Comparison of ENCODE assay signal across 22 cellular contexts in genomic region chr10:5970527-5970926, GRCh38. TPM values are rescaled to one million over a fixed set of nuclear protein-coding genes. Genes with fewer than 3 reads are reported as not detected.
DNase-seq lines count a peak whose midpoint lies in the region; ATAC-seq, FAIRE-seq and TF ChIP-seq lines count a peak whose summit lies in the region.
"Had no signal": no experiment of that assay in that cellular context is flagged by ENCODE, and none has a peak within 500 bp of the region (broad histone marks: within the 10 kb centered on the region; RNA-seq: fewer than 3 reads in every experiment).

No MANE protein-coding gene starts in this region.

- intact Hi-C loops in Calu3 (cut with micrococcal nuclease; ENCODE audit: unreplicated experiment) (loop anchor here (2.0 to 10.0 kb wide), 3 partner anchors 20 to 434 kb away; no protein-coding TSS in a partner anchor), endothelial cell of umbilical vein (cut with micrococcal nuclease) (loop anchor here (2.0 to 10.0 kb wide), 4 partner anchors 114 to 754 kb away; partner anchors contain the start of genes GDI2 and RBM17), psoas muscle (cut with DNase I) (loop anchor here in 1 of 2 donors (10.0 kb wide), 1 partner anchor 156 kb away; the partner anchor contains the start of gene GDI2)
- intact Hi-C loops in CD8-positive, alpha-beta T cell (cut with DNase I, micrococcal nuclease), result loop anchor here (10.0 kb wide), 3 partner anchors 46 to 286 kb away; partner anchors contain the start of genes GDI2 (in 1 of the 2) and TASOR2 (in 1 of the 2)

- H3K4me3 ChIP-seq in endothelial cell of umbilical vein (replicated peaks in 1 of 3; ENCODE audit: insufficient read depth in 1 of 3, low read depth in 1 of 3, low read length in 3 of 3) (no peak overlapping the region), psoas muscle (no peak overlapping the region)
- no peak overlapping the region for H3K4me3 ChIP-seq in CD8-positive, alpha-beta T cell (ENCODE audit: low read depth, low read length)
- H3K4me3 ChIP-seq: GM23248 had no signal

- DNase-seq in T-helper 2 cell treated with Interferon-gamma antibody and Interleukin-4, amounts not matched to agents 5 μg/mL and 100 μg/mL, for 36 hours (ENCODE audit: low spot score), result no peak
- no peak for DNase-seq in T-helper 2 cell
- no peak for DNase-seq in Calu3
- no peak for DNase-seq in endothelial cell of umbilical vein (ENCODE audit: low read depth, low spot score)
- no peak for DNase-seq in psoas muscle
- DNase-seq in RCC 7860 (ENCODE audit: low spot score), result no peak
- no peak for DNase-seq in CD8-positive, alpha-beta T cell
- no peak for DNase-seq in activated gamma-delta T cell (lab: John Stamatoyannopoulos, UW)
- DNase-seq: activated T-cell treated with anti-CD3 and anti-CD28 coated beads, Interleukin-2, amount 50 U/mL, for 4 hours; AML-193; endodermal cell; hypothalamus; kidney; midbrain; NCI-H1930; NK-92 treated with Interleukin-12 subunit alpha and Interleukin-12 subunit beta, amount 100 ng/mL, for 24 hours had no signal

- H2AFZ ChIP-seq in endothelial cell of umbilical vein (ENCODE audit: low read depth, low read length), result no peak overlapping the region

- TF ChIP-seq CTCF in Calu3 (IDR thresholded peaks at IDR 0.05; ENCODE audit: unreplicated experiment) (no peak), endothelial cell of umbilical vein (IDR thresholded peaks at IDR 0.05; ENCODE audit: extremely low read depth in 1 of 2, insufficient read depth in 1 of 2, low read depth in 1 of 2, low read length in 2 of 2) (no peak), psoas muscle (IDR thresholded peaks at IDR 0.05) (no peak)
- no peak for TF ChIP-seq CTCF in CD8-positive, alpha-beta T cell (IDR thresholded peaks at IDR 0.05)

- BruUV-seq in Calu3 (replicated peaks; lab: Mats Ljungman, UMichigan) (no TSS peak), endothelial cell of umbilical vein (replicated peaks; lab: Mats Ljungman, UMichigan) (no TSS peak)

- no peaks in the 10 kb centered on the region for H3K9me3 Mint-ChIP-seq in T-helper 2 cell treated with Interferon-gamma antibody and Interleukin-4, amounts not matched to agents 5 μg/mL and 100 μg/mL, for 36 hours
- H3K9me3 Mint-ChIP-seq in Calu3 (ENCODE audit: low read depth, unreplicated experiment), result no peaks in the 10 kb centered on the region
- no peaks in the 10 kb centered on the region for H3K9me3 Mint-ChIP-seq in CD8-positive, alpha-beta T cell
- H3K9me3 Mint-ChIP-seq: activated T-cell treated with anti-CD3 and anti-CD28 coated beads, Interleukin-2, amount 50 U/mL, for 4 hours; endodermal cell; stimulated activated naive CD8-positive, alpha-beta T cell treated with anti-CD3 and anti-CD28 coated beads, Interleukin-15, Interleukin-2, amounts not matched to agents 100 ng/mL and 50 ng/mL, for 24 hours had no signal

- no peak for TF ChIP-seq POLR2A in endothelial cell of umbilical vein (IDR thresholded peaks at IDR 0.05; ENCODE audit: low read depth, low read length)

- peaks cover 38% of the 10 kb centered on the region for H3K79me2 ChIP-seq in endothelial cell of umbilical vein (ENCODE audit: control insufficient read depth, insufficient read depth, low read length)

- ATAC-seq in psoas muscle, result no peak
- no peak for ATAC-seq in CD8-positive, alpha-beta T cell
- ATAC-seq: sciatic nerve had no signal

- no peaks in the 10 kb centered on the region for H4K20me1 ChIP-seq in endothelial cell of umbilical vein (replicated peaks; ENCODE audit: control insufficient read depth, extremely low read depth, insufficient read depth, low read length)

- no peaks in the 10 kb centered on the region for H3K9me1 ChIP-seq in endothelial cell of umbilical vein (replicated peaks; ENCODE audit: control insufficient read depth, extremely low read depth, insufficient read depth, low read length)

- CTCF ChIA-PET in Calu3 (lab: Charles Lee), result no interaction called here
- CTCF ChIA-PET in endothelial cell of umbilical vein (lab: Charles Lee), result interaction anchor here (1.3 to 2.4 kb wide), 5 partner anchors 10 to 119 kb away, joined by 4 to 10 read pairs (median 5); partner anchors contain the start of gene RBM17
- CTCF ChIA-PET in CD8-positive, alpha-beta T cell (lab: Charles Lee), result interaction anchor here (0.5 to 1.5 kb wide), 3 partner anchors 81 to 116 kb away, joined by 3 read pairs; no protein-coding TSS in a partner anchor

- H3K36me3 ChIP-seq in endothelial cell of umbilical vein (ENCODE audit: control insufficient read depth in 2 of 2, extremely low read depth in 1 of 2, insufficient read depth in 2 of 2, low read length in 2 of 2) (peaks cover 0 to 2% of the 10 kb centered on the region in 2 experiments), psoas muscle (ENCODE audit: insufficient read depth in 1 of 2, low read depth in 1 of 2) (peaks cover 0 to 7% of the 10 kb centered on the region in 2 donors)
- H3K36me3 ChIP-seq in CD8-positive, alpha-beta T cell (ENCODE audit: insufficient read depth, low read length), result no peaks in the 10 kb centered on the region

- peak overlapping the region; percentile 22 for H3K9ac ChIP-seq in endothelial cell of umbilical vein (replicated peaks; ENCODE audit: extremely low read depth, insufficient read depth, low read length)
- H3K9ac ChIP-seq: GM23248 had no signal

- no peak for FAIRE-seq in endothelial cell of umbilical vein (lab: Jason Lieb, UNC)
- FAIRE-seq in RCC 7860 (lab: Jason Lieb, UNC), result no peak
- FAIRE-seq: kidney, TTC549 had no signal

- no peaks in the 10 kb centered on the region for H3K27me3 Mint-ChIP-seq in T-helper 2 cell treated with Interferon-gamma antibody and Interleukin-4, amounts not matched to agents 5 μg/mL and 100 μg/mL, for 36 hours (ENCODE audit: low read depth)
- H3K27me3 Mint-ChIP-seq in Calu3 (ENCODE audit: unreplicated experiment), result no peaks in the 10 kb centered on the region
- no peaks in the 10 kb centered on the region for H3K27me3 Mint-ChIP-seq in CD8-positive, alpha-beta T cell (ENCODE audit: low read depth)
- H3K27me3 Mint-ChIP-seq: activated naive CD8-positive, alpha-beta T cell; stimulated activated naive CD8-positive, alpha-beta T cell treated with anti-CD3 and anti-CD28 coated beads, Interleukin-15, Interleukin-2, amounts not matched to agents 100 ng/mL and 50 ng/mL, for 24 hours had no signal

- POLR2A ChIA-PET in endothelial cell of umbilical vein (lab: Charles Lee), result interaction anchor here (1.0 kb wide), 1 partner anchor 232 kb away, joined by 3 read pairs; the partner anchor contains the start of gene PFKFB3
- POLR2A ChIA-PET in CD8-positive, alpha-beta T cell (lab: Charles Lee), result no interaction called here

- H3K4me1 ChIP-seq in endothelial cell of umbilical vein (ENCODE audit: control insufficient read depth, extremely low read depth, insufficient read depth, low read length) (peaks cover 31% of the 10 kb centered on the region), psoas muscle (peaks cover 5% of the 10 kb centered on the region)
- peaks cover 1% of the 10 kb centered on the region for H3K4me1 ChIP-seq in CD8-positive, alpha-beta T cell (ENCODE audit: insufficient read depth, low read length)

- H3K36me3 Mint-ChIP-seq in T-helper 2 cell treated with Interferon-gamma antibody and Interleukin-4, amounts not matched to agents 5 μg/mL and 100 μg/mL, for 36 hours (ENCODE audit: low read depth), result peaks cover 18% of the 10 kb centered on the region
- H3K36me3 Mint-ChIP-seq in Calu3 (ENCODE audit: insufficient read depth, unreplicated experiment), result peaks cover 30% of the 10 kb centered on the region
- peaks cover 11% of the 10 kb centered on the region for H3K36me3 Mint-ChIP-seq in CD8-positive, alpha-beta T cell

- peak overlapping the region; percentile 36 for H3K4me3 Mint-ChIP-seq in T-helper 2 cell treated with Interferon-gamma antibody and Interleukin-4, amounts not matched to agents 5 μg/mL and 100 μg/mL, for 36 hours
- H3K4me3 Mint-ChIP-seq in Calu3 (ENCODE audit: low read depth, unreplicated experiment), result peak overlapping the region; percentile 44
- no peak overlapping the region for H3K4me3 Mint-ChIP-seq in CD8-positive, alpha-beta T cell
- H3K4me3 Mint-ChIP-seq: activated naive CD8-positive, alpha-beta T cell; endodermal cell; stimulated activated naive CD8-positive, alpha-beta T cell treated with anti-CD3 and anti-CD28 coated beads, Interleukin-15, Interleukin-2, amounts not matched to agents 100 ng/mL and 50 ng/mL, for 24 hours had no signal

- dilution Hi-C loops in endothelial cell of umbilical vein (cut with MboI; ENCODE audit: extremely low pct_ligation_motif_present, low sequenced_read_pairs), result loop anchor here (25.0 kb wide), 1 partner anchor 117 kb away; the partner anchor contains the start of gene RBM17

- H3K4me1 Mint-ChIP-seq in T-helper 2 cell treated with Interferon-gamma antibody and Interleukin-4, amounts not matched to agents 5 μg/mL and 100 μg/mL, for 36 hours (ENCODE audit: low read depth), result peaks cover 40% of the 10 kb centered on the region
- peaks cover 63% of the 10 kb centered on the region for H3K4me1 Mint-ChIP-seq in Calu3 (ENCODE audit: low read depth, unreplicated experiment)
- peaks cover 27% of the 10 kb centered on the region for H3K4me1 Mint-ChIP-seq in CD8-positive, alpha-beta T cell (ENCODE audit: low read depth)
- H3K4me1 Mint-ChIP-seq: endodermal cell had no signal

- peak overlapping the region; percentile 5 for H3K27ac Mint-ChIP-seq in T-helper 2 cell treated with Interferon-gamma antibody and Interleukin-4, amounts not matched to agents 5 μg/mL and 100 μg/mL, for 36 hours
- H3K27ac Mint-ChIP-seq in Calu3 (ENCODE audit: unreplicated experiment), result peak overlapping the region; percentile 84
- H3K27ac Mint-ChIP-seq in CD8-positive, alpha-beta T cell, result no peak overlapping the region
- H3K27ac Mint-ChIP-seq: activated naive CD8-positive, alpha-beta T cell; endodermal cell; stimulated activated naive CD8-positive, alpha-beta T cell treated with anti-CD3 and anti-CD28 coated beads, Interleukin-15, Interleukin-2, amounts not matched to agents 100 ng/mL and 50 ng/mL, for 24 hours had no signal

- H3K9me3 ChIP-seq in endothelial cell of umbilical vein (replicated peaks; ENCODE audit: control insufficient read depth, insufficient read depth, low read length) (no peaks in the 10 kb centered on the region), psoas muscle (no peaks in the 10 kb centered on the region)
- H3K9me3 ChIP-seq in CD8-positive, alpha-beta T cell (ENCODE audit: low read length), result no peaks in the 10 kb centered on the region

- H3K4me2 ChIP-seq in endothelial cell of umbilical vein (ENCODE audit: insufficient read depth, low read length), result peak overlapping the region; percentile 78

- 95 to 97% (median 95%) methylated on average over 3 of the region's 3 CpGs for WGBS in psoas muscle, 3 donors

- H3K27ac ChIP-seq in endothelial cell of umbilical vein (ENCODE audit: insufficient read depth, low read depth, low read length) (peak overlapping the region; percentile 88), psoas muscle (peak overlapping the region; percentile 25)
- no peak overlapping the region for H3K27ac ChIP-seq in CD8-positive, alpha-beta T cell (ENCODE audit: low read depth, low read length)
- H3K27ac ChIP-seq: 22Rv1, GM23248 had no signal

- H3K27me3 ChIP-seq in endothelial cell of umbilical vein (ENCODE audit: control insufficient read depth in 2 of 2, insufficient read depth in 2 of 2, low read length in 2 of 2) (no peaks in the 10 kb centered on the region), psoas muscle (ENCODE audit: insufficient read depth in 3 of 3, low read length in 2 of 3) (no peaks in the 10 kb centered on the region)
- no peaks in the 10 kb centered on the region for H3K27me3 ChIP-seq in CD8-positive, alpha-beta T cell (ENCODE audit: insufficient read depth, low read length)

RNA-seq across cellular contexts. Expression of gene IL15RA, which starts 6.8 kb away (rescaled TPM):
- 28.6 and 42.4 TPM in 2 replicates for total RNA-seq in Calu3 (2022)
- total RNA-seq in endothelial cell of umbilical vein, result 16.1 and 18.8 TPM in 2 replicates
- polyA plus RNA-seq in endothelial cell of umbilical vein, result 20.6 and 25.1 TPM in 2 replicates
- 19.8 and 24.2 TPM in 2 replicates for polyA plus RNA-seq in endothelial cell of umbilical vein (2011; cell fraction: cytosol; rRNA removed)
- polyA plus RNA-seq in endothelial cell of umbilical vein (2011; cell fraction: nucleus; rRNA removed), result 11.9 and 12.5 TPM in 2 replicates
- polyA plus RNA-seq in endothelial cell of umbilical vein (2012), result 20.9 and 22.3 TPM in 2 replicates
- 6.8 and 10.8 TPM in 2 replicates for polyA minus RNA-seq in endothelial cell of umbilical vein
- polyA minus RNA-seq in endothelial cell of umbilical vein (2011; cell fraction: cytosol; rRNA and poly(A)+ RNA removed), result 2.2 TPM
- polyA minus RNA-seq in endothelial cell of umbilical vein (2011; cell fraction: nucleus; rRNA and poly(A)+ RNA removed), result 2.8 and 3.0 TPM in 2 replicates
- 10 to 100 TPM in 1 of 4 donors, 1 to 10 TPM in 3; 7.9 to 10.9 (median 9.5) TPM for total RNA-seq in psoas muscle
- 10 to 100 TPM in 2 of 3 donors, 1 to 10 TPM in 1; 8.9 to 13.1 (median 11.2) TPM for polyA plus RNA-seq in psoas muscle
- 1 to 10 TPM; 4.8 to 5.4 TPM for total RNA-seq in CD8-positive, alpha-beta T cell
